16 cellular contexts compared by ENCODE assay signal in genomic region chr4:168784786-168785461, GRCh38.
DNase-seq lines count a peak whose midpoint lies in the region; ATAC-seq, FAIRE-seq and TF ChIP-seq lines count a peak whose summit lies in the region.
"Had no signal": no experiment of that assay in that cellular context is flagged by ENCODE, and none has a peak within 500 bp of the region (broad histone marks: within the 10 kb centered on the region; RNA-seq: fewer than 3 reads in every experiment).

No MANE protein-coding gene starts in this region.

- peak; percentile 90 for TF ChIP-seq EP300 in Ishikawa (IDR thresholded peaks at IDR 0.05; ENCODE audit: borderline replicate concordance)

- no peaks in the 10 kb centered on the region for H3K4me1 Mint-ChIP-seq in stimulated activated naive CD8-positive, alpha-beta T cell treated with anti-CD3 and anti-CD28 coated beads, Interleukin-15, amount 100 ng/mL, for 72 hours
- peaks cover 4% of the 10 kb centered on the region for H3K4me1 Mint-ChIP-seq in T-helper 17 cell

- H3K36me3 Mint-ChIP-seq in T-helper 17 cell (ENCODE audit: low read depth), result no peaks in the 10 kb centered on the region
- H3K36me3 Mint-ChIP-seq: activated naive CD4-positive, alpha-beta T cell treated with anti-CD3 and anti-CD28 coated beads, Interleukin-2, amount 50 U/mL, for 72 hours had no signal

- no peak overlapping the region for H3K27ac Mint-ChIP-seq in stimulated activated naive CD8-positive, alpha-beta T cell treated with anti-CD3 and anti-CD28 coated beads, Interleukin-15, amount 100 ng/mL, for 72 hours
- H3K27ac Mint-ChIP-seq in T-helper 17 cell, result no peak overlapping the region
- H3K27ac Mint-ChIP-seq: activated naive CD4-positive, alpha-beta T cell treated with anti-CD3 and anti-CD28 coated beads, Interleukin-2, amount 50 U/mL, for 72 hours had no signal

- ATAC-seq in lower lobe of right lung (peak; percentile 60 to 76), thoracic aorta (ENCODE audit: insufficient number of reproducible peaks, low FRiP score, low read depth) (peak; percentile 85), T-helper 17 cell (no peak)
- ATAC-seq in stimulated activated naive CD8-positive, alpha-beta T cell treated with anti-CD3 and anti-CD28 coated beads, Interleukin-15, amount 100 ng/mL, for 72 hours, result no peak
- ATAC-seq: activated naive CD4-positive, alpha-beta T cell treated with anti-CD3 and anti-CD28 coated beads, Interleukin-2, amount 50 U/mL, for 72 hours had no signal

- peak; percentile 54 for DNase-seq in bronchial epithelial cell (ENCODE audit: low read depth)
- DNase-seq in lower lobe of right lung, result no peak
- no peak for DNase-seq in thoracic aorta (ENCODE audit: low spot score)
- no peak for DNase-seq in stimulated activated naive CD8-positive, alpha-beta T cell treated with anti-CD3 and anti-CD28 coated beads, Interleukin-15, amount 100 ng/mL, for 72 hours
- DNase-seq in T-helper 17 cell, result no peak
- DNase-seq in DMS153 (lab: John Stamatoyannopoulos, UW), result no peak
- DNase-seq in erythroblast (lab: John Stamatoyannopoulos, UW), result no peak
- DNase-seq: activated CD8-positive, alpha-beta memory T cell treated with anti-CD3 and anti-CD28 coated beads, Interleukin-2, amount 50 U/mL, for 48 hours; NK-92 treated with Interleukin-12 subunit alpha and Interleukin-12 subunit beta, amount 100 ng/mL, for 24 hours; stimulated activated naive CD4-positive, alpha-beta T cell had no signal

- no peak for TF ChIP-seq CTCF in bronchial epithelial cell (IDR thresholded peaks at IDR 0.05; ENCODE audit: insufficient read depth, low read length, severe bottlenecking)
- TF ChIP-seq CTCF in lower lobe of right lung (IDR thresholded peaks at IDR 0.05), result no peak
- TF ChIP-seq CTCF in thoracic aorta (IDR thresholded peaks at IDR 0.05), result no peak

- H3K36me3 ChIP-seq in bronchial epithelial cell (ENCODE audit: control insufficient read depth, insufficient read depth, low read length), result no peaks in the 10 kb centered on the region
- no peaks in the 10 kb centered on the region for H3K36me3 ChIP-seq in lower lobe of right lung
- H3K36me3 ChIP-seq in thoracic aorta, result no peaks in the 10 kb centered on the region
- H3K36me3 ChIP-seq: BLaER1 treated with 17β-estradiol and CSF1 and Interleukin-3, amounts not matched to agents 10 nM and 100 nM; esophagus muscularis mucosa had no signal

- H3K4me1 ChIP-seq in lower lobe of right lung (no peaks in the 10 kb centered on the region), thoracic aorta (ENCODE audit: control insufficient read depth in 1 of 2, low read depth in 2 of 2) (peaks cover 4 to 15% of the 10 kb centered on the region in 2 donors)

- FAIRE-seq in bronchial epithelial cell (lab: Jason Lieb, UNC), result no peak
- FAIRE-seq: colon, GM19239 had no signal

- H3K27me3 Mint-ChIP-seq in stimulated activated naive CD8-positive, alpha-beta T cell treated with anti-CD3 and anti-CD28 coated beads, Interleukin-15, amount 100 ng/mL, for 72 hours, result peaks cover 6% of the 10 kb centered on the region
- peaks cover 23% of the 10 kb centered on the region for H3K27me3 Mint-ChIP-seq in T-helper 17 cell

- H3K4me3 ChIP-seq in bronchial epithelial cell (ENCODE audit: low read depth, low read length), result no peak overlapping the region
- H3K4me3 ChIP-seq in lower lobe of right lung, result no peak overlapping the region
- H3K4me3 ChIP-seq in thoracic aorta, result peak overlapping the region; percentile 43
- H3K4me3 ChIP-seq: BLaER1 treated with 17β-estradiol and CSF1 and Interleukin-3, amounts not matched to agents 10 nM and 100 nM; esophagus muscularis mucosa had no signal

- TF ChIP-seq POLR2A in erythroblast (IDR thresholded peaks at IDR 0.05; ENCODE audit: low read length), result no peak

- H3K4me3 Mint-ChIP-seq in stimulated activated naive CD8-positive, alpha-beta T cell treated with anti-CD3 and anti-CD28 coated beads, Interleukin-15, amount 100 ng/mL, for 72 hours, result no peak overlapping the region
- H3K4me3 Mint-ChIP-seq in T-helper 17 cell, result no peak overlapping the region

- TF ChIP-seq RAD21 in Ishikawa (IDR thresholded peaks at IDR 0.05; ENCODE audit: low read depth), result no peak

- intact Hi-C loops in lower lobe of right lung (cut with DNase I), result no loop called here

- H3K27me3 ChIP-seq in bronchial epithelial cell (ENCODE audit: control insufficient read depth, insufficient read depth, low read length) (no peaks in the 10 kb centered on the region), lower lobe of right lung (ENCODE audit: low read depth) (no peaks in the 10 kb centered on the region), thoracic aorta (replicated peaks; ENCODE audit: insufficient read depth) (no peaks in the 10 kb centered on the region)
- H3K27me3 ChIP-seq: BLaER1 treated with 17β-estradiol and CSF1 and Interleukin-3, amounts not matched to agents 10 nM and 100 nM; esophagus muscularis mucosa had no signal

- no peak overlapping the region for H3K27ac ChIP-seq in lower lobe of right lung
- peak overlapping the region in 1 of 2 donors; percentile 46 for H3K27ac ChIP-seq in thoracic aorta
- H3K27ac ChIP-seq: BLaER1 treated with 17β-estradiol and CSF1 and Interleukin-3, amounts not matched to agents 10 nM and 100 nM; esophagus muscularis mucosa had no signal

- no peaks in the 10 kb centered on the region for H3K9me3 Mint-ChIP-seq in stimulated activated naive CD8-positive, alpha-beta T cell treated with anti-CD3 and anti-CD28 coated beads, Interleukin-15, amount 100 ng/mL, for 72 hours
- H3K9me3 Mint-ChIP-seq: activated naive CD4-positive, alpha-beta T cell treated with anti-CD3 and anti-CD28 coated beads, Interleukin-2, amount 50 U/mL, for 72 hours had no signal

- H3K9me3 ChIP-seq in lower lobe of right lung (no peaks in the 10 kb centered on the region), thoracic aorta (no peaks in the 10 kb centered on the region), T-helper 17 cell (ENCODE audit: control insufficient read depth, low read length, poor library complexity, severe bottlenecking) (no peaks in the 10 kb centered on the region)
- H3K9me3 ChIP-seq: esophagus muscularis mucosa had no signal

TF ChIP-seq in Ishikawa, 13 proteins besides CTCF, POLR2A, EP300 and RAD21:
- TF ChIP-seq YY1 (IDR thresholded peaks at IDR 0.05; ENCODE audit: low read depth), result no peak
- peak; percentile 85 for TF ChIP-seq TCF12 (IDR thresholded peaks at IDR 0.05; ENCODE audit: low read depth)
- no peak for TF ChIP-seq EGR1 (IDR thresholded peaks at IDR 0.05)
- TF ChIP-seq CEBPB (IDR thresholded peaks at IDR 0.05), result no peak
- TF ChIP-seq FOXM1 (IDR thresholded peaks at IDR 0.05; ENCODE audit: borderline replicate concordance, low read depth), result peak; percentile 91
- no peak for TF ChIP-seq TAF1 (IDR thresholded peaks at IDR 0.05; ENCODE audit: low read depth)
- TF ChIP-seq TEAD4 (IDR thresholded peaks at IDR 0.05), result peak; percentile 96
- TF ChIP-seq MAX (IDR thresholded peaks at IDR 0.05), result no peak; the same call in 1 of the 2 replicates
- peak; percentile 95 for TF ChIP-seq NFIC (IDR thresholded peaks at IDR 0.05)

Comparison
In these comparisons a context has a peak if more than half of its experiments do, and no peak if none do; other contexts are left out.
1. ATAC-seq: peak in lower lobe of right lung (2 of 2) and thoracic aorta (single experiment); none in stimulated activated naive CD8-positive, alpha-beta T cell treated with anti-CD3 and anti-CD28 coated beads, Interleukin-15, amount 100 ng/mL, for 72 hours (single experiment) and T-helper 17 cell (single experiment).